ENCODE assay signal across 24 cellular contexts in the genomic region with DNA sequence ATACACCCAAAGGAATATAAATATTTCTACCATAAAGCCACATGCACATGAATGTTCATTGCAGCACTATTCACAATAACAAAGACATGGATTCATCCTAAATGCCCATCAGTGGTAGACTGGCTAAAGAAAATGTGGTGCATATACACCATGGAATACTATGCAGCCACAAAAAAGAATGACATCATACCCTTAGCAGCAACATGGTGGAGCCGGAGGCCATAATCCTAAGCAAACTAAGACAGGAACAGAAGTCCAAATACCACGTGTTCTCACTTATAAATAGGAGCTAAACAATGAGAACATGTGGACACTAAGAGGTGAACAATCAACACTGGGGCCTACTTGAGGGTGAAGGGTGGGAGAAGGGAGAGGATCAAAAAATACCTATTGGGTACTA.
DNase-seq lines count a peak whose midpoint lies in the region; ATAC-seq, FAIRE-seq and TF ChIP-seq lines count a peak whose summit lies in the region.
"Had no signal": no experiment of that assay in that cellular context is flagged by ENCODE, and none has a peak within 500 bp of the region (broad histone marks: within the 10 kb centered on the region; RNA-seq: fewer than 3 reads in every experiment).

No MANE protein-coding gene starts in this region.

- BruUV-seq in HepG2 (replicated peaks; lab: Mats Ljungman, UMichigan) (no TSS peak), GM12878 (replicated peaks; lab: Mats Ljungman, UMichigan) (no TSS peak)

- TF ChIP-seq EP300 in HepG2 (IDR thresholded peaks at IDR 0.05; ENCODE audit: low read depth in 2 of 2, low read length in 2 of 2) (no peak), HepG2 (CRISPR knock-in tag; IDR thresholded peaks at IDR 0.05; ENCODE audit: borderline replicate concordance) (no peak), GM12878 (IDR thresholded peaks at IDR 0.05; ENCODE audit: borderline replicate concordance in 1 of 2, control insufficient read depth in 1 of 2, low read depth in 2 of 2, low read length in 2 of 2) (no peak)

- intact Hi-C loops in HepG2 (cut with micrococcal nuclease; ENCODE audit: unreplicated experiment) = no loop called here
- intact Hi-C loops in right lobe of liver (cut with DNase I) = no loop called here
- intact Hi-C loops in GM12878 (cut with micrococcal nuclease; ENCODE audit: unreplicated experiment) = no loop called here
- intact Hi-C loops in uterus (cut with DNase I; ENCODE audit: low total_unique reads) = no loop called here

- SMC1A ChIA-PET in GM12878 (lab: Charles Lee; ENCODE audit: uncharacterized antibody, unreplicated experiment) = interaction anchor here (1.3 kb wide), 1 partner anchor 11 kb away, joined by 4 read pairs; no protein-coding TSS in a partner anchor

- H4K20me1 ChIP-seq in HepG2 (ENCODE audit: insufficient read depth, low read length) (no peaks in the 10 kb centered on the region), GM12878 (ENCODE audit: control insufficient read depth, insufficient read depth) (no peaks in the 10 kb centered on the region)
- H4K20me1 ChIP-seq: BLaER1 had no signal

- H3K4me3 ChIP-seq in HepG2 (replicated peaks in 1 of 3; ENCODE audit: insufficient read depth in 1 of 3, low read depth in 2 of 3, low read length in 3 of 3) = no peak overlapping the region
- no peak overlapping the region for H3K4me3 ChIP-seq in right lobe of liver
- H3K4me3 ChIP-seq in GM12878 = no peak overlapping the region
- H3K4me3 ChIP-seq in uterus = no peak overlapping the region
- H3K4me3 ChIP-seq: BLaER1 had no signal

- H3K9ac ChIP-seq in HepG2 (ENCODE audit: insufficient read depth, low read depth, low read length) (no peak overlapping the region), GM12878 (ENCODE audit: control insufficient read depth, insufficient read depth, low read length) (no peak overlapping the region)
- H3K9ac ChIP-seq: BLaER1 had no signal

- H3K4me2 ChIP-seq in HepG2 (ENCODE audit: low read depth, low read length) = no peak overlapping the region
- H3K4me2 ChIP-seq in GM12878 (ENCODE audit: control insufficient read depth, insufficient read depth) = no peak overlapping the region
- H3K4me2 ChIP-seq: BLaER1 had no signal

- no peak for ATAC-seq in HepG2
- no peak for ATAC-seq in right lobe of liver
- ATAC-seq in GM12878 = no peak
- ATAC-seq in HG02759 (IDR thresholded peaks at IDR 0.05; ENCODE audit: unreplicated experiment) = no peak

- H2AFZ ChIP-seq in HepG2 (ENCODE audit: low read length) (no peak overlapping the region), GM12878 (ENCODE audit: control insufficient read depth, low read depth, low read length) (no peak overlapping the region)

- H3K27ac ChIP-seq in HepG2 (ENCODE audit: extremely low read length, insufficient read depth, low read length) (no peak overlapping the region), right lobe of liver (no peak overlapping the region), GM12878 (ENCODE audit: control insufficient read depth, insufficient read depth) (no peak overlapping the region), uterus (no peak overlapping the region)
- H3K27ac ChIP-seq: BLaER1 had no signal

- WGBS in HepG2 (ENCODE audit: low lambda C conversion rate) = 76% methylated on average over 2 of the region's 2 CpGs
- WGBS in right lobe of liver (ENCODE audit: insufficient coverage, low coverage, low lambda C conversion rate, missing lambda C conversion rate) = 94% methylated on average over 2 of the region's 2 CpGs
- WGBS in GM12878 (ENCODE audit: insufficient coverage, insufficient replicate concordance, low lambda C conversion rate, missing lambda C conversion rate) = 0% methylated on average over 2 of the region's 2 CpGs

- H3K79me2 ChIP-seq in HepG2 (ENCODE audit: insufficient read depth, low read length) (no peaks in the 10 kb centered on the region), GM12878 (ENCODE audit: control insufficient read depth, insufficient read depth, low read length) (no peaks in the 10 kb centered on the region)

- RAD21 ChIA-PET in GM12878 (lab: Charles Lee; ENCODE audit: unreplicated experiment) = no interaction called here

- DNase-seq in HepG2 (ENCODE audit: low spot score) = no peak
- no peak for DNase-seq in right lobe of liver
- no peak for DNase-seq in GM12878 (ENCODE audit: low read depth, low spot score)
- DNase-seq in urothelium cell line (ENCODE audit: low spot score) = no peak
- no peak for DNase-seq in uterus
- DNase-seq: 8988T; ACHN; BE2C; C1 segment of cervical spinal cord; CD4-positive, alpha-beta memory T cell; CD4-positive, CD25-positive, alpha-beta regulatory T cell; CD8-positive, alpha-beta memory T cell; COR-L47; DMS 273 treated with DMSO at 0.1 percent for 48 hours; DMS153; DMS79; DND-41; EL; GDM1 had no signal

- POLR2A ChIA-PET in HepG2 (lab: Yijun Ruan, JAX) = no interaction called here
- POLR2A ChIA-PET in GM12878 (lab: Charles Lee) = no interaction called here

- TF ChIP-seq POLR2A in HepG2 (IDR thresholded peaks at IDR 0.05; ENCODE audit: insufficient read depth in 1 of 2, low read depth in 2 of 2, low read length in 2 of 2) = no peak
- no peak for TF ChIP-seq POLR2A in right lobe of liver (IDR thresholded peaks at IDR 0.05)
- TF ChIP-seq POLR2A in GM12878 (IDR thresholded peaks at IDR 0.05; ENCODE audit: low read depth, low read length) = no peak
- no peak for TF ChIP-seq POLR2A in uterus (IDR thresholded peaks at IDR 0.05)

- FAIRE-seq in HepG2 (lab: Jason Lieb, UNC) (no peak), GM12878 (lab: Jason Lieb, UNC) (no peak), urothelium cell line (lab: Jason Lieb, UNC) (peak; percentile 78)
- FAIRE-seq: A204.1, GM12891, GM19239 had no signal

- H3K4me1 ChIP-seq in HepG2 (ENCODE audit: insufficient read depth, low read length) = peaks cover 7% of the 10 kb centered on the region; the same call in 1 of the 2 replicates
- H3K4me1 ChIP-seq in right lobe of liver = no peaks in the 10 kb centered on the region
- H3K4me1 ChIP-seq in GM12878 (ENCODE audit: control insufficient read depth, insufficient read depth, low read length) = no peaks in the 10 kb centered on the region
- no peaks in the 10 kb centered on the region for H3K4me1 ChIP-seq in uterus
- H3K4me1 ChIP-seq: BE2C, BLaER1 had no signal

- H3K36me3 ChIP-seq in HepG2 (replicated peaks in 1 of 2; ENCODE audit: control insufficient read depth in 1 of 2, insufficient read depth in 2 of 2, low read length in 2 of 2) (no peaks in the 10 kb centered on the region), right lobe of liver (no peaks in the 10 kb centered on the region), GM12878 (ENCODE audit: control insufficient read depth in 2 of 2, insufficient read depth in 2 of 2, low read length in 1 of 2) (no peaks in the 10 kb centered on the region), uterus (no peaks in the 10 kb centered on the region)
- H3K36me3 ChIP-seq: BE2C, BLaER1 had no signal

- H3K9me3 ChIP-seq in HepG2 (ENCODE audit: low read length) = no peaks in the 10 kb centered on the region; the same call in 1 of the 2 replicates
- no peaks in the 10 kb centered on the region for H3K9me3 ChIP-seq in right lobe of liver
- no peaks in the 10 kb centered on the region for H3K9me3 ChIP-seq in GM12878 (replicated peaks; ENCODE audit: control insufficient read depth, insufficient read depth, low read length)
- H3K9me3 ChIP-seq in uterus = no peaks in the 10 kb centered on the region
- H3K9me3 ChIP-seq: BE2C had no signal

- in situ Hi-C loops in HepG2 (cut with HindIII; ENCODE audit: extremely low pct_ligation_motif_present, low pct_unique_long_range_greater_than_20kb) = no loop called here
- in situ Hi-C loops in GM12878 (cut with MboI) = no loop called here

- no peak for TF ChIP-seq CTCF in HepG2 (CRISPR knock-in tag; IDR thresholded peaks at IDR 0.05)
- no peak for TF ChIP-seq CTCF in right lobe of liver (IDR thresholded peaks at IDR 0.05)
- TF ChIP-seq CTCF in GM12878 (IDR thresholded peaks at IDR 0.05 in 2 of 3, conservative IDR thresholded peaks at IDR 0.05 in 1 of 3; ENCODE audit: control insufficient read depth in 2 of 3, extremely low read depth in 1 of 3, insufficient read depth in 1 of 3, low read depth in 3 of 3, low read length in 3 of 3) = no peak
- TF ChIP-seq CTCF in uterus (IDR thresholded peaks at IDR 0.05) = no peak

- H3K27me3 ChIP-seq in HepG2 (ENCODE audit: control insufficient read depth in 1 of 2, insufficient read depth in 2 of 2, low read length in 2 of 2) (no peaks in the 10 kb centered on the region), right lobe of liver (no peaks in the 10 kb centered on the region), GM12878 (replicated peaks in 1 of 2; ENCODE audit: control insufficient read depth in 2 of 2, insufficient read depth in 2 of 2, low read length in 1 of 2) (no peaks in the 10 kb centered on the region), uterus (no peaks in the 10 kb centered on the region)
- H3K27me3 ChIP-seq: BE2C, BLaER1 had no signal

- CTCF ChIA-PET in HepG2 (lab: Yijun Ruan, JAX; ENCODE audit: low intra/inter-chr PET ratio, low total read pairs) (no interaction called here), GM12878 (lab: Yijun Ruan, JAX) (no interaction called here)

- TF ChIP-seq RAD21 in HepG2 (CRISPR knock-in tag; IDR thresholded peaks at IDR 0.05) (no peak), GM12878 (IDR thresholded peaks at IDR 0.05; ENCODE audit: insufficient read depth, low read depth, low read length) (no peak)

TF ChIP-seq in HepG2, 621 proteins besides CTCF, POLR2A, EP300 and RAD21 (continues in another document):
- TF ChIP-seq ZMYM3 (CRISPR knock-in tag; IDR thresholded peaks at IDR 0.05) (0 out of 2 replicates have a peak, but pooled peaks have one; percentile 21), ATF7 (IDR thresholded peaks at IDR 0.05) (peak; percentile 89), ATF7 (CRISPR knock-in tag; IDR thresholded peaks at IDR 0.05) (no peak)
- TF ChIP-seq, protein P1, sequence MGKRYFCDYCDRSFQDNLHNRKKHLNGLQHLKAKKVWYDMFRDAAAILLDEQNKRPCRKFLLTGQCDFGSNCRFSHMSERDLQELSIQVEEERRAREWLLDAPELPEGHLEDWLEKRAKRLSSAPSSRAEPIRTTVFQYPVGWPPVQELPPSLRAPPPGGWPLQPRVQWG (CRISPR knock-in tag; IDR thresholded peaks at IDR 0.05; ENCODE audit: borderline replicate concordance, low read depth) = no peak

TF ChIP-seq in GM12878, 131 proteins besides CTCF, POLR2A, EP300 and RAD21:
- TF ChIP-seq ATF7 (IDR thresholded peaks at IDR 0.05; ENCODE audit: low read depth) = 0 out of 2 replicates have a peak, but pooled peaks have one; percentile 27
- TF ChIP-seq, protein P2, sequence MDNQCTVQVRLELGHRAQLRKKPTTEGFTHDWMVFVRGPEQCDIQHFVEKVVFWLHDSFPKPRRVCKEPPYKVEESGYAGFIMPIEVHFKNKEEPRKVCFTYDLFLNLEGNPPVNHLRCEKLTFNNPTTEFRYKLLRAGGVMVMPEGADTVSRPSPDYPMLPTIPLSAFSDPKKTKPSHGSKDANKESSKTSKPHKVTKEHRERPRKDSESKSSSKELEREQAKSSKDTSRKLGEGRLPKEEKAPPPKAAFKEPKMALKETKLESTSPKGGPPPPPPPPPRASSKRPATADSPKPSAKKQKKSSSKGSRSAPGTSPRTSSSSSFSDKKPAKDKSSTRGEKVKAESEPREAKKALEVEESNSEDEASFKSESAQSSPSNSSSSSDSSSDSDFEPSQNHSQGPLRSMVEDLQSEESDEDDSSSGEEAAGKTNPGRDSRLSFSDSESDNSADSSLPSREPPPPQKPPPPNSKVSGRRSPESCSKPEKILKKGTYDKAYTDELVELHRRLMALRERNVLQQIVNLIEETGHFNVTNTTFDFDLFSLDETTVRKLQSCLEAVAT (IDR thresholded peaks at IDR 0.05) = no peak
